Comparison of ENCODE assay signal across 9 cellular contexts in the genomic region with DNA sequence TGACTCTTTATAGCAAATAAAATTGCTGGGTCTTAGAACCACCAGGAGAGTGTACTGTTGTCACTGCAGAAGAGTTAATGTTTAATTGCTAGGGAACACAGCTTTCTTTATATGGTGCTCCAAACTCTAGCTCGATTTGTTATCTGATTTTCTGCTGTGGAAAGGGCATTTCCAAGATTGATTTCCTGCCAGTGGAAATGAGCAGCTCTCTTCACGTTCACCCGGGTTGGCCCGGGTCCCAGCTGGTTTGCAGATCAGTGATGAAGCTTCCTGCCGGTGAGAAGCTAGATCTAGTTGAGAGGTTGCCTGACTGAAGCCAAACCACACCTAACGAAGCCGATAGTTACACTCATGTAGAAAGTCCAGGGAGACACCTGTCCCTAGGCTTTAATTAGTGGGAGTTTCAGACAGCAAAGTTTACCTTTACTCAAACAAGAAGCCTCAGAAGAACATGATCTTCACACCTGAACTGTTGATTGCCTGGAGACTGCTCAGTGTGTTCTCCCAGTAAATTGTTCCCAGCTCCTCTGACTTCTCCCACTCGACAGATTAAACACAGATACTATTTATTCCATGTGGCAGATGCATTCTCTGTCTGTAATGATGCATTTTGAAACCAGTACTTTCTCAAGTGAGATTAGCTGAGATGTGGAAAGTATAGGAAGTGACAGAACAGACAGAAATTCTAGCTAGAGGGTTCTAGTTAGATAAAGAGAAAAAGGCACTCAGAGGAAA. TPM values are rescaled to one million over a fixed set of nuclear protein-coding genes. Genes with fewer than 3 reads are reported as not detected.
A peak's percentile ranks its signal among the peaks of the same experiment; 100 is the strongest.
DNase-seq lines count a peak whose midpoint lies in the region; ATAC-seq, FAIRE-seq and TF ChIP-seq lines count a peak whose summit lies in the region.
"Had no signal": no experiment of that assay in that cellular context is flagged by ENCODE, and none has a peak within 500 bp of the region (broad histone marks: within the 10 kb centered on the region; RNA-seq: fewer than 3 reads in every experiment).

No MANE protein-coding gene starts in this region.

- TF ChIP-seq EP300 in suprapubic skin (IDR thresholded peaks at IDR 0.05), result no peak

- H3K27me3 ChIP-seq in suprapubic skin, result no peaks in the 10 kb centered on the region

- FAIRE-seq in RCC 7860 (lab: Jason Lieb, UNC), result peak; percentile 86

- H3K4me3 Mint-ChIP-seq in Calu3 (ENCODE audit: low read depth, unreplicated experiment), result peak overlapping the region; percentile 61
- peak overlapping the region; percentile 80 for H3K4me3 Mint-ChIP-seq in activated naive CD8-positive, alpha-beta T cell treated with anti-CD3 and anti-CD28 coated beads, Interleukin-2, amount 10 ng/mL, durations not matched to agents 7 days and 5 days

- no TSS peak for BruUV-seq in Calu3 (replicated peaks; lab: Mats Ljungman, UMichigan)

- intact Hi-C loops in Calu3 (cut with micrococcal nuclease; ENCODE audit: unreplicated experiment), result loop anchor here (2.0 kb wide), 1 partner anchor 103 kb away; no protein-coding TSS in a partner anchor

- H3K27me3 Mint-ChIP-seq in Calu3 (ENCODE audit: unreplicated experiment), result no peaks in the 10 kb centered on the region
- H3K27me3 Mint-ChIP-seq in activated naive CD8-positive, alpha-beta T cell treated with anti-CD3 and anti-CD28 coated beads, Interleukin-2, amount 10 ng/mL, durations not matched to agents 7 days and 5 days, result no peaks in the 10 kb centered on the region

- CTCF ChIA-PET in Calu3 (lab: Charles Lee), result interaction anchor here (0.5 to 2.5 kb wide), 14 partner anchors 10 to 307 kb away, joined by 3 to 12 read pairs (median 4); a partner anchor contains a TSS

- DNase-seq in Calu3 (peak; percentile 84), RCC 7860 (ENCODE audit: low spot score) (peak; percentile 82), kidney tubule cell (ENCODE audit: low spot score) (peak; percentile 84), suprapubic skin (ENCODE audit: low spot score in 2 of 2) (peak in 1 of 2 donors; percentile 66), NCI-H1436 treated with DMSO at 0.1 percent for 48 hours (lab: John Stamatoyannopoulos, UW) (no peak)
- peak; percentile 49 for DNase-seq in activated naive CD8-positive, alpha-beta T cell treated with anti-CD3 and anti-CD28 coated beads, Interleukin-2, amount 10 ng/mL, durations not matched to agents 7 days and 5 days

- H3K4me3 ChIP-seq in suprapubic skin, result no peak overlapping the region
- H3K4me3 ChIP-seq: SK-N-MC had no signal

- peak; percentile 55 for ATAC-seq in GM19328 (IDR thresholded peaks at IDR 0.05; ENCODE audit: unreplicated experiment)
- peak; percentile 64 for ATAC-seq in HG03354 (IDR thresholded peaks at IDR 0.05; ENCODE audit: poor library complexity, severe bottlenecking, unreplicated experiment)
- ATAC-seq in activated naive CD8-positive, alpha-beta T cell treated with anti-CD3 and anti-CD28 coated beads, Interleukin-2, amount 10 ng/mL, durations not matched to agents 7 days and 5 days (ENCODE audit: low read depth), result peak; percentile 54

- no peaks in the 10 kb centered on the region for H3K36me3 ChIP-seq in suprapubic skin

- POLR2A ChIA-PET in activated naive CD8-positive, alpha-beta T cell treated with anti-CD3 and anti-CD28 coated beads, Interleukin-2, amount 10 ng/mL, durations not matched to agents 7 days and 5 days (lab: Charles Lee), result interaction anchor here (0.7 to 4.6 kb wide), 16 partner anchors 8 to 970 kb away, joined by 3 to 55 read pairs (median 6); a partner anchor contains a TSS

- peaks cover 42% of the 10 kb centered on the region for H3K4me1 Mint-ChIP-seq in Calu3 (ENCODE audit: low read depth, unreplicated experiment)
- H3K4me1 Mint-ChIP-seq in activated naive CD8-positive, alpha-beta T cell treated with anti-CD3 and anti-CD28 coated beads, Interleukin-2, amount 10 ng/mL, durations not matched to agents 7 days and 5 days, result peaks cover 59% of the 10 kb centered on the region

- 10% methylated on average over 8 of the region's 8 CpGs for WGBS in suprapubic skin

- TF ChIP-seq POLR2A in suprapubic skin (IDR thresholded peaks at IDR 0.05), result no peak

- no peaks in the 10 kb centered on the region for H3K9me3 ChIP-seq in suprapubic skin

- TF ChIP-seq CTCF in Calu3 (IDR thresholded peaks at IDR 0.05; ENCODE audit: unreplicated experiment) (no peak), suprapubic skin (IDR thresholded peaks at IDR 0.05) (no peak)

- peak overlapping the region; percentile 34 for H3K27ac ChIP-seq in suprapubic skin
- H3K27ac ChIP-seq: SK-N-MC had no signal

- H3K36me3 Mint-ChIP-seq in Calu3 (ENCODE audit: insufficient read depth, unreplicated experiment), result peaks cover 16% of the 10 kb centered on the region
- peaks cover 23% of the 10 kb centered on the region for H3K36me3 Mint-ChIP-seq in activated naive CD8-positive, alpha-beta T cell treated with anti-CD3 and anti-CD28 coated beads, Interleukin-2, amount 10 ng/mL, durations not matched to agents 7 days and 5 days

- peaks cover 18% of the 10 kb centered on the region for H3K4me1 ChIP-seq in suprapubic skin

- peaks cover 2% of the 10 kb centered on the region for H3K9me3 Mint-ChIP-seq in Calu3 (ENCODE audit: low read depth, unreplicated experiment)
- peaks cover 7% of the 10 kb centered on the region for H3K9me3 Mint-ChIP-seq in activated naive CD8-positive, alpha-beta T cell treated with anti-CD3 and anti-CD28 coated beads, Interleukin-2, amount 10 ng/mL, durations not matched to agents 7 days and 5 days

- H3K27ac Mint-ChIP-seq in Calu3 (ENCODE audit: unreplicated experiment), result peak overlapping the region; percentile 93
- H3K27ac Mint-ChIP-seq in activated naive CD8-positive, alpha-beta T cell treated with anti-CD3 and anti-CD28 coated beads, Interleukin-2, amount 10 ng/mL, durations not matched to agents 7 days and 5 days, result peak overlapping the region; percentile 93

RNA-seq across cellular contexts. Expression of a gene that starts 27.8 kb away (rescaled TPM):
- total RNA-seq in Calu3 (2022) (16.1 and 16.3 TPM in 2 replicates), suprapubic skin (1 to 10 TPM; 2.2 to 6.5 (median 2.8) TPM)
- 10 to 100 TPM; 25.7 to 26.4 TPM for total RNA-seq in activated naive CD8-positive, alpha-beta T cell treated with anti-CD3 and anti-CD28 coated beads, Interleukin-2, amount 10 ng/mL, durations not matched to agents 7 days and 5 days

RNA-seq across cellular contexts. Expression of a gene that starts 30.3 kb away (rescaled TPM):
- total RNA-seq in Calu3 (2022), result 18.1 and 25.6 TPM in 2 replicates
- 1 to 10 TPM; 4.2 to 5.1 TPM for total RNA-seq in activated naive CD8-positive, alpha-beta T cell treated with anti-CD3 and anti-CD28 coated beads, Interleukin-2, amount 10 ng/mL, durations not matched to agents 7 days and 5 days
- total RNA-seq in suprapubic skin, result 10 to 100 TPM; 14.0 to 63.0 (median 27.6) TPM
